ENCODE assay signal across 1 cellular context in the genomic region with DNA sequence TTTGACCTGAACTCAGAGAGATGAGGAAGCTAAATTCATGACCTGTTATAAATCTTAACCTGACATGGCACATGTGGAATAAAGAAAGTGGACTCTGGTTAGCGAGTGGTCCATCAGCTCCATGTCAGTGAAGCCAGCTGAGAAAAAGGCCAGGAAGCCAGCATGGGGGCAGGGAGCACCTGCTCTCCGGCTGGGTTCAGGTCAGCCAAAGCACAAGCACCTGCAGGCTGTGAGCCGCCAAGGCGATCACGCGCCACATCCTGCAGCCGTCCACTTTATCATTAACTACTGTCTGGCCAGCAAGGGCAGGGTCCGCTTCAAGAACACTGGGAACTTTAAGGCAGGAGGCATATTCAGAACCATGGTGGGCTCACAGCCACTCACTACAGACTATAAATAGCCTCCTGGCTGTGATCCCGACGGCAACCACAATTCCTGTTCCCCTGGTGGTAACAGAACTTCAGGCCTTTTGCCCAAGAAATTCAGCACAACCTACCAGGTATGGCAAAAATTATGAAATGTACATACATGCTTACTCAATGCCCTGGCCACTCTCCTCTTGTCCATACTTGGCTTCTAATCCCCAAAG.
A peak's percentile ranks its signal among the peaks of the same experiment; 100 is the strongest.
TF ChIP-seq lines count a peak whose summit lies in the region.

No MANE protein-coding gene starts in this region.

TF ChIP-seq in HepG2, 621 proteins besides CTCF, POLR2A, EP300 and RAD21 (continued from another document):
- TF ChIP-seq, protein P1, sequence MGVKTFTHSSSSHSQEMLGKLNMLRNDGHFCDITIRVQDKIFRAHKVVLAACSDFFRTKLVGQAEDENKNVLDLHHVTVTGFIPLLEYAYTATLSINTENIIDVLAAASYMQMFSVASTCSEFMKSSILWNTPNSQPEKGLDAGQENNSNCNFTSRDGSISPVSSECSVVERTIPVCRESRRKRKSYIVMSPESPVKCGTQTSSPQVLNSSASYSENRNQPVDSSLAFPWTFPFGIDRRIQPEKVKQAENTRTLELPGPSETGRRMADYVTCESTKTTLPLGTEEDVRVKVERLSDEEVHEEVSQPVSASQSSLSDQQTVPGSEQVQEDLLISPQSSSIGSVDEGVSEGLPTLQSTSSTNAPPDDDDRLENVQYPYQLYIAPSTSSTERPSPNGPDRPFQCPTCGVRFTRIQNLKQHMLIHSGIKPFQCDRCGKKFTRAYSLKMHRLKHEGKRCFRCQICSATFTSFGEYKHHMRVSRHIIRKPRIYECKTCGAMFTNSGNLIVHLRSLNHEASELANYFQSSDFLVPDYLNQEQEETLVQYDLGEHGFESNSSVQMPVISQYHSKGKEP (CRISPR knock-in tag; IDR thresholded peaks at IDR 0.05): no peak
- TF ChIP-seq AKNA (CRISPR knock-in tag; IDR thresholded peaks at IDR 0.05; ENCODE audit: borderline replicate concordance) (no peak), ZFP36L2 (CRISPR knock-in tag; IDR thresholded peaks at IDR 0.05) (0 out of 2 replicates have a peak, but pooled peaks have one; percentile 37), FOXK1 (CRISPR knock-in tag; IDR thresholded peaks at IDR 0.05; ENCODE audit: borderline replicate concordance, low read depth) (peak; percentile 56; the same call in 1 of the 2 replicates), REXO4 (CRISPR knock-in tag; IDR thresholded peaks at IDR 0.05; ENCODE audit: borderline replicate concordance) (no peak), ZNF737 (CRISPR knock-in tag; IDR thresholded peaks at IDR 0.05; ENCODE audit: borderline replicate concordance) (no peak), HOXA5 (CRISPR knock-in tag; IDR thresholded peaks at IDR 0.05) (peak; percentile 53; the same call in 1 of the 2 replicates), MXI1 (IDR thresholded peaks at IDR 0.05; ENCODE audit: borderline replicate concordance, low read depth, low read length) (no peak), ARID2 (CRISPR knock-in tag; IDR thresholded peaks at IDR 0.05; ENCODE audit: borderline replicate concordance) (0 out of 2 replicates have a peak, but pooled peaks have one; percentile 62), ZNF572 (CRISPR knock-in tag; IDR thresholded peaks at IDR 0.05) (peak; percentile 80; the same call in 1 of the 2 replicates), SYNCRIP (IDR thresholded peaks at IDR 0.05; ENCODE audit: insufficient read depth, low read depth, low read length) (no peak), BCLAF1 (IDR thresholded peaks at IDR 0.05) (no peak), FOSL2 (CRISPR knock-in tag; IDR thresholded peaks at IDR 0.05) (peak; percentile 62), HOXA3 (CRISPR knock-in tag; IDR thresholded peaks at IDR 0.05) (peak; percentile 83; the same call in 1 of the 2 replicates), TFE3 (CRISPR knock-in tag; IDR thresholded peaks at IDR 0.05) (peak; percentile 97), ZNF253 (CRISPR knock-in tag; IDR thresholded peaks at IDR 0.05; ENCODE audit: borderline replicate concordance) (no peak), HMGXB3 (CRISPR knock-in tag; IDR thresholded peaks at IDR 0.05; ENCODE audit: borderline replicate concordance) (peak; percentile 25; the same call in 1 of the 2 replicates), ZNF652 (CRISPR knock-in tag; IDR thresholded peaks at IDR 0.05; ENCODE audit: borderline replicate concordance, low read depth) (peak; percentile 74; the same call in 1 of the 2 replicates), NKX3-1 (CRISPR knock-in tag; IDR thresholded peaks at IDR 0.05) (0 out of 2 replicates have a peak, but pooled peaks have one; percentile 39), MYC (CRISPR knock-in tag; IDR thresholded peaks at IDR 0.05; ENCODE audit: borderline replicate concordance) (peak; percentile 84; the same call in 1 of the 2 replicates), NAIF1 (CRISPR knock-in tag; IDR thresholded peaks at IDR 0.05; ENCODE audit: borderline replicate concordance) (no peak), ZNF138 (CRISPR knock-in tag; IDR thresholded peaks at IDR 0.05; ENCODE audit: low read depth) (no peak)
- TF ChIP-seq, protein P2, sequence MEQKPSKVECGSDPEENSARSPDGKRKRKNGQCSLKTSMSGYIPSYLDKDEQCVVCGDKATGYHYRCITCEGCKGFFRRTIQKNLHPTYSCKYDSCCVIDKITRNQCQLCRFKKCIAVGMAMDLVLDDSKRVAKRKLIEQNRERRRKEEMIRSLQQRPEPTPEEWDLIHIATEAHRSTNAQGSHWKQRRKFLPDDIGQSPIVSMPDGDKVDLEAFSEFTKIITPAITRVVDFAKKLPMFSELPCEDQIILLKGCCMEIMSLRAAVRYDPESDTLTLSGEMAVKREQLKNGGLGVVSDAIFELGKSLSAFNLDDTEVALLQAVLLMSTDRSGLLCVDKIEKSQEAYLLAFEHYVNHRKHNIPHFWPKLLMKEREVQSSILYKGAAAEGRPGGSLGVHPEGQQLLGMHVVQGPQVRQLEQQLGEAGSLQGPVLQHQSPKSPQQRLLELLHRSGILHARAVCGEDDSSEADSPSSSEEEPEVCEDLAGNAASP (CRISPR knock-in tag; IDR thresholded peaks at IDR 0.05; ENCODE audit: borderline replicate concordance): peak; percentile 68
- TF ChIP-seq, protein P3, sequence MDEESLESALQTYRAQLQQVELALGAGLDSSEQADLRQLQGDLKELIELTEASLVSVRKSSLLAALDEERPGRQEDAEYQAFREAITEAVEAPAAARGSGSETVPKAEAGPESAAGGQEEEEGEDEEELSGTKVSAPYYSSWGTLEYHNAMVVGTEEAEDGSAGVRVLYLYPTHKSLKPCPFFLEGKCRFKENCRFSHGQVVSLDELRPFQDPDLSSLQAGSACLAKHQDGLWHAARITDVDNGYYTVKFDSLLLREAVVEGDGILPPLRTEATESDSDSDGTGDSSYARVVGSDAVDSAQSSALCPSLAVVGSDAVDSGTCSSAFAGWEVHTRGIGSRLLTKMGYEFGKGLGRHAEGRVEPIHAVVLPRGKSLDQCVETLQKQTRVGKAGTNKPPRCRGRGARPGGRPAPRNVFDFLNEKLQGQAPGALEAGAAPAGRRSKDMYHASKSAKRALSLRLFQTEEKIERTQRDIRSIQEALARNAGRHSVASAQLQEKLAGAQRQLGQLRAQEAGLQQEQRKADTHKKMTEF (CRISPR knock-in tag; IDR thresholded peaks at IDR 0.05): peak; percentile 31; the same call in 1 of the 2 replicates
